ENCODE assay signal across 8 cellular contexts in genomic region chr1:202379884-202380529, GRCh38. TPM values are rescaled to one million over a fixed set of nuclear protein-coding genes. Genes with fewer than 3 reads are reported as not detected.
A peak's percentile ranks its signal among the peaks of the same experiment; 100 is the strongest.
DNase-seq lines count a peak whose midpoint lies in the region; ATAC-seq and TF ChIP-seq lines count a peak whose summit lies in the region.
"Not testable (repeated sequence)": the region's sequence is repeated elsewhere in the genome, so short reads cannot be mapped to it uniquely, and the experiment has no call there.

No MANE protein-coding gene starts in this region.

- intact Hi-C loops in activated naive CD4-positive, alpha-beta T cell treated with anti-CD3 and anti-CD28 coated beads for 36 hours (cut with micrococcal nuclease); upper lobe of right lung (cut with DNase I): not testable (repeated sequence)

- peaks cover 25% of the 10 kb centered on the region for H3K4me1 Mint-ChIP-seq in activated naive CD4-positive, alpha-beta T cell treated with anti-CD3 and anti-CD28 coated beads for 36 hours (ENCODE audit: low read depth)
- peaks cover 31% of the 10 kb centered on the region for H3K4me1 Mint-ChIP-seq in central memory CD8-positive, alpha-beta T cell

- H3K36me3 Mint-ChIP-seq in activated naive CD4-positive, alpha-beta T cell treated with anti-CD3 and anti-CD28 coated beads for 36 hours (ENCODE audit: low read depth); central memory CD8-positive, alpha-beta T cell (ENCODE audit: insufficient read depth): not testable (repeated sequence)

- H3K4me3 ChIP-seq in DND-41 (ENCODE audit: low read depth in 1 of 2, low read length in 2 of 2); kidney epithelial cell (ENCODE audit: low read depth, low read length); osteoblast (ENCODE audit: insufficient read depth, low read length); upper lobe of right lung: not testable (repeated sequence)
- H3K4me3 ChIP-seq in LNCaP clone FGC (ENCODE audit: low read depth, low read length): peak overlapping the region; percentile 39

- H3K4me1 ChIP-seq in DND-41 (ENCODE audit: insufficient read depth, low read length); osteoblast (ENCODE audit: insufficient read depth, low read length); upper lobe of right lung: not testable (repeated sequence)

- H3K36me3 ChIP-seq in DND-41 (ENCODE audit: insufficient read depth, low read length); kidney epithelial cell (ENCODE audit: control insufficient read depth, insufficient read depth, low read length); osteoblast (ENCODE audit: insufficient read depth, low read length); upper lobe of right lung: not testable (repeated sequence)

- not testable (repeated sequence) for H3K27me3 ChIP-seq in DND-41 (ENCODE audit: insufficient read depth, low read length, poor library complexity); kidney epithelial cell (ENCODE audit: control insufficient read depth, insufficient read depth, low read length); osteoblast (ENCODE audit: insufficient read depth, low read length); upper lobe of right lung

- TF ChIP-seq CTCF in DND-41 (IDR thresholded peaks at IDR 0.05; ENCODE audit: borderline replicate concordance, extremely low read depth, low read length, poor library complexity, severe bottlenecking); upper lobe of right lung (IDR thresholded peaks at IDR 0.05): not testable (repeated sequence)
- TF ChIP-seq CTCF in LNCaP clone FGC (IDR thresholded peaks at IDR 0.05; ENCODE audit: control insufficient read depth, extremely low read depth, insufficient read depth) (0 out of 2 replicates have a peak, but pooled peaks have one; percentile 9), kidney epithelial cell (IDR thresholded peaks at IDR 0.05; ENCODE audit: insufficient read depth, low read length, poor library complexity, severe bottlenecking) (peak; percentile 16), osteoblast (IDR thresholded peaks at IDR 0.05; ENCODE audit: extremely low read depth, low read depth, low read length) (peak; percentile 26)

- H2AFZ ChIP-seq in DND-41 (ENCODE audit: low read depth, low read length); osteoblast (ENCODE audit: low read length): not testable (repeated sequence)

- H3K4me3 Mint-ChIP-seq in activated naive CD4-positive, alpha-beta T cell treated with anti-CD3 and anti-CD28 coated beads for 36 hours; central memory CD8-positive, alpha-beta T cell: not testable (repeated sequence)

- not testable (repeated sequence) for H3K79me2 ChIP-seq in DND-41 (ENCODE audit: insufficient read depth, low read length)
- H3K79me2 ChIP-seq in osteoblast (ENCODE audit: insufficient read depth, low read length): peaks cover 12% of the 10 kb centered on the region

- H3K4me2 ChIP-seq in DND-41 (ENCODE audit: insufficient read depth, low read length); osteoblast (ENCODE audit: insufficient read depth, low read length): not testable (repeated sequence)

- 0 out of 3 replicates have a peak, but pooled peaks have one; percentile 12 for ATAC-seq in DND-41 (ENCODE audit: insufficient read depth, low read depth)
- ATAC-seq in central memory CD8-positive, alpha-beta T cell (replicated peaks; ENCODE audit: extremely low read depth, poor library complexity, severe bottlenecking): peak; percentile 52
- peak; percentile 78 for ATAC-seq in upper lobe of right lung

- not testable (repeated sequence) for H3K9me3 Mint-ChIP-seq in activated naive CD4-positive, alpha-beta T cell treated with anti-CD3 and anti-CD28 coated beads for 36 hours; central memory CD8-positive, alpha-beta T cell

- H3K27ac Mint-ChIP-seq in activated naive CD4-positive, alpha-beta T cell treated with anti-CD3 and anti-CD28 coated beads for 36 hours: peak overlapping the region; percentile 18
- not testable (repeated sequence) for H3K27ac Mint-ChIP-seq in central memory CD8-positive, alpha-beta T cell (ENCODE audit: low read depth)

- not testable (repeated sequence) for DNase-seq in DND-41; central memory CD8-positive, alpha-beta T cell (ENCODE audit: low spot score in 2 of 2); kidney epithelial cell (ENCODE audit: low read depth); osteoblast (ENCODE audit: insufficient read length, low spot score, missing footprints); upper lobe of right lung
- DNase-seq in LNCaP clone FGC (ENCODE audit: low read depth) (peak; percentile 93), SW480 (ENCODE audit: low spot score) (peak; percentile 13)
- peak; percentile 23 for DNase-seq in activated naive CD4-positive, alpha-beta T cell treated with anti-CD3 and anti-CD28 coated beads for 36 hours

- not testable (repeated sequence) for H3K9me3 ChIP-seq in DND-41 (ENCODE audit: insufficient read depth, low read length, severe bottlenecking); osteoblast (ENCODE audit: low read depth, low read length); upper lobe of right lung

- CTCF ChIA-PET in activated naive CD4-positive, alpha-beta T cell treated with anti-CD3 and anti-CD28 coated beads for 36 hours (lab: Charles Lee): not testable (repeated sequence)

- H3K27ac ChIP-seq in DND-41 (ENCODE audit: low read length); osteoblast (ENCODE audit: low read depth, low read length); upper lobe of right lung: not testable (repeated sequence)

- not testable (repeated sequence) for H3K9ac ChIP-seq in DND-41 (ENCODE audit: low read depth, low read length)

- H3K27me3 Mint-ChIP-seq in activated naive CD4-positive, alpha-beta T cell treated with anti-CD3 and anti-CD28 coated beads for 36 hours (ENCODE audit: low read depth); central memory CD8-positive, alpha-beta T cell: not testable (repeated sequence)

- not testable (repeated sequence) for H4K20me1 ChIP-seq in DND-41 (ENCODE audit: insufficient read depth, low read length); osteoblast (ENCODE audit: insufficient read depth, low read length)

RNA-seq across cellular contexts. Expression of gene PPP1R12B, which starts 31.5 kb away (rescaled TPM):
- total RNA-seq in activated naive CD4-positive, alpha-beta T cell treated with anti-CD3 and anti-CD28 coated beads for 36 hours: 10 to 100 TPM; 11.0 to 12.4 TPM
- total RNA-seq in kidney epithelial cell (6.6 and 6.8 TPM in 2 replicates), osteoblast (20.0 and 20.6 TPM in 2 replicates), upper lobe of right lung (49.1 TPM)

RNA-seq across cellular contexts. Expression of gene UBE2T, which starts 38.3 kb away (rescaled TPM):
- total RNA-seq in activated naive CD4-positive, alpha-beta T cell treated with anti-CD3 and anti-CD28 coated beads for 36 hours: 100 to 1,000 TPM; 127 to 146 TPM
- 11.7 and 19.5 TPM in 2 replicates for total RNA-seq in kidney epithelial cell
- 5.3 and 5.4 TPM in 2 replicates for total RNA-seq in osteoblast
- 2.5 TPM for total RNA-seq in upper lobe of right lung

Comparison
In these comparisons a context has a peak if more than half of its experiments do, and no peak if none do; other contexts are left out.
1. ATAC-seq: peak in every context shown above with its lines; median percentile 78 in upper lobe of right lung; 52 in central memory CD8-positive, alpha-beta T cell; 12 in DND-41.